12 cellular contexts compared by ENCODE assay signal in the genomic region with DNA sequence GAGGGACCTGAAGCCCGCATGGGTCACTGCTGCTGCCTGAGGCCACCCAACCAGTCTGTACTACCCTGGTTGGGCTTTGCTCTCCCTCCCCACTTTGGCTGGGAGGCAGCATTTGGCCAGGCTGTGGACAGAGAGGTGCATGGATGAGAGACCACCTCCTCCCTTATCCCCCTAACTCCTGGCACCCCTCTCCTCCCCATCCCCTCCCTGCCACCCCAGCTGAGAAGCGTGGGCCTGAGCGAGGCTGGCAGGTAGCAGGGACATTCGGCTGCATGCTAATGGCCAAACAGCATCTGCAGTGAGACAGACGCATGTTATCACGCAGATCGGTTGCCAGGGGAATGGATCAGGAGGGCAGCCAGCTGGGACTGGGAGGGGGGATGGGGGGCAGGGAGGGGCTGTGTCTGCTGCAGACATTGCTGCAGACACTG. TPM values are rescaled to one million over a fixed set of nuclear protein-coding genes. Genes with fewer than 3 reads are reported as not detected.
DNase-seq lines count a peak whose midpoint lies in the region; ATAC-seq lines count a peak whose summit lies in the region.
"Had no signal": no experiment of that assay in that cellular context is flagged by ENCODE, and none has a peak within 500 bp of the region (broad histone marks: within the 10 kb centered on the region; RNA-seq: fewer than 3 reads in every experiment).

No MANE protein-coding gene starts in this region.

- H3K18ac ChIP-seq in trophoblast cell (ENCODE audit: low read length): no peak overlapping the region

- H3K27me3 ChIP-seq in trophoblast cell (ENCODE audit: insufficient read depth, low read length): peaks cover 25% of the 10 kb centered on the region

- peaks cover 2% of the 10 kb centered on the region for H3K79me2 ChIP-seq in trophoblast cell (ENCODE audit: control insufficient read depth, insufficient read depth, low read length, poor library complexity)

- H2BK5ac ChIP-seq in trophoblast cell (ENCODE audit: low read depth, low read length, poor library complexity): no peak overlapping the region

- H3K36me3 ChIP-seq in trophoblast cell (ENCODE audit: control insufficient read depth in 1 of 2, insufficient read depth in 2 of 2, low read length in 2 of 2): no peaks in the 10 kb centered on the region
- H3K36me3 ChIP-seq: esophagus squamous epithelium, Peyer's patch had no signal

- peaks cover 23 to 28% of the 10 kb centered on the region in 2 experiments for H3K4me1 ChIP-seq in trophoblast cell (ENCODE audit: control insufficient read depth in 1 of 2, insufficient read depth in 2 of 2, low read length in 2 of 2)

- DNase-seq in GM03348 (ENCODE audit: low spot score) (peak; percentile 56), NCI-H2171 treated with DMSO at 0.1 percent for 48 hours (lab: John Stamatoyannopoulos, UW) (peak; percentile 92), trophoblast cell (peak; percentile 27 to 60)
- no peak for DNase-seq in activated naive CD4-positive, alpha-beta T cell treated with Interleukin-2 at 50 U/mL for 16 hours
- DNase-seq: activated T-cell treated with anti-CD3 and anti-CD28 coated beads, Interleukin-2, amount 50 U/mL, for 4 hours; esophagus squamous epithelium; naive thymus-derived CD8-positive, alpha-beta T cell had no signal

- no peak overlapping the region for H3K4me3 ChIP-seq in trophoblast cell (ENCODE audit: low read depth, low read length)
- H3K4me3 ChIP-seq: esophagus squamous epithelium, Peyer's patch had no signal

- ATAC-seq in HG03442 (IDR thresholded peaks at IDR 0.05; ENCODE audit: unreplicated experiment): no peak
- no peak for ATAC-seq in HG03432 (IDR thresholded peaks at IDR 0.05; ENCODE audit: unreplicated experiment)
- ATAC-seq: activated T-cell treated with anti-CD3 and anti-CD28 coated beads, Interleukin-2, amount 50 U/mL, for 4 hours; naive thymus-derived CD8-positive, alpha-beta T cell had no signal

- H4K12ac ChIP-seq in trophoblast cell (ENCODE audit: low read depth, low read length): no peak overlapping the region

- H3K9me3 ChIP-seq in trophoblast cell (ENCODE audit: insufficient read depth, low read depth, low read length): peaks cover 1% of the 10 kb centered on the region
- H3K9me3 ChIP-seq: esophagus squamous epithelium, Peyer's patch had no signal

- no peak overlapping the region for H4K8ac ChIP-seq in trophoblast cell (ENCODE audit: low read depth, low read length)

- H3K4me2 ChIP-seq in trophoblast cell (ENCODE audit: low read length): no peak overlapping the region

- no peak overlapping the region for H2AK5ac ChIP-seq in trophoblast cell (ENCODE audit: low read length)

- no peak overlapping the region for H4K91ac ChIP-seq in trophoblast cell (ENCODE audit: low read depth, low read length)

- H3K14ac ChIP-seq in trophoblast cell (ENCODE audit: low read length): no peak overlapping the region

- no peak overlapping the region for H2BK120ac ChIP-seq in trophoblast cell (ENCODE audit: insufficient read depth, low read length, poor library complexity)

- no peak overlapping the region for H3K23ac ChIP-seq in trophoblast cell (ENCODE audit: low read length)

- H3K9ac ChIP-seq in trophoblast cell (ENCODE audit: low read length): no peak overlapping the region

- no peak overlapping the region for H3K4ac ChIP-seq in trophoblast cell (ENCODE audit: low read depth, low read length)

- peaks cover 8% of the 10 kb centered on the region for H3K79me1 ChIP-seq in trophoblast cell (ENCODE audit: low read length)

- H2AFZ ChIP-seq in trophoblast cell (ENCODE audit: insufficient read depth, low read length, poor library complexity): no peak overlapping the region

- no peak overlapping the region for H2BK12ac ChIP-seq in trophoblast cell (ENCODE audit: low read length)

- WGBS in trophoblast cell (ENCODE audit: extremely low coverage, insufficient coverage, insufficient read length): no CpG with 5 or more reads among the region's 7 CpGs

- H3K27ac ChIP-seq in cingulate gyrus (ENCODE audit: low read depth, low read length): peak overlapping the region; percentile 22
- H3K27ac ChIP-seq in trophoblast cell (ENCODE audit: low read depth, low read length): no peak overlapping the region
- H3K27ac ChIP-seq: esophagus squamous epithelium, Peyer's patch had no signal

RNA-seq across cellular contexts. Expression of gene TMEM130, which starts 2.5 kb away (rescaled TPM):
- 0.19 and 0.29 TPM in 2 replicates for polyA plus RNA-seq in trophoblast cell (2013)
- polyA plus RNA-seq: keratinocyte; naive thymus-derived CD8-positive, alpha-beta T cell had no signal

RNA-seq across cellular contexts. Expression of gene TRRAP, which starts 11.0 kb away (rescaled TPM):
- polyA plus RNA-seq in trophoblast cell (2013): 14.2 and 14.8 TPM in 2 replicates
